Comparison of ENCODE assay signal across 1 cellular context in the genomic region with DNA sequence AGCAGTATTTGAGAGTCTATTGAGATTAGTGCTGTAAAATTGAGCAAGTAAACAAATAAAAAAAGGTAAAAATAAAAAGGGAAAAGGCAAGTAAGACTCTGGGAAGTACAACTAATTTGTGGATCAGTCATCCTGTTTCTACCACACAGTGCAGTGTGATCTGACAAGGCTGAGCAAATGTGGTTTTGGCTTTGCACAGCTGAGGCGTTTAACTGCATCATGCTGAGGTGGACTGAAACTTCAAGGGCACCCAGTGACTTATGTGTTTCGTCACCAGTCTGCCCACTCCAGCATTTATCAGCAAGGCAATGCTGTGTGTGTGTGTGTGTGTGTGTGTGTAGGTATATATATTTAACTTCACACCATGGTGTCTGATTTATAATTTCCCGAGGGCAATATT.
TF ChIP-seq lines count a peak whose summit lies in the region.

No MANE protein-coding gene starts in this region.

TF ChIP-seq in SK-N-SH, 30 proteins besides CTCF, POLR2A, EP300 and RAD21 (continued from another document):
- no peak for TF ChIP-seq PBX3 (IDR thresholded peaks at IDR 0.05)
- no peak for TF ChIP-seq POLR2AphosphoS5 (IDR thresholded peaks at IDR 0.05; ENCODE audit: low read depth, low read length)
- no peak for TF ChIP-seq RFX5 (IDR thresholded peaks at IDR 0.05; ENCODE audit: low read length)
- TF ChIP-seq, protein P1, sequence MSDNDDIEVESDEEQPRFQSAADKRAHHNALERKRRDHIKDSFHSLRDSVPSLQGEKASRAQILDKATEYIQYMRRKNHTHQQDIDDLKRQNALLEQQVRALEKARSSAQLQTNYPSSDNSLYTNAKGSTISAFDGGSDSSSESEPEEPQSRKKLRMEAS (IDR thresholded peaks at IDR 0.05; ENCODE audit: low read depth) = no peak
- no peak for TF ChIP-seq IRF3 (IDR thresholded peaks at IDR 0.05; ENCODE audit: low read depth, low read length)
- no peak for TF ChIP-seq JUND (IDR thresholded peaks at IDR 0.05)
TF ChIP-seq in SK-N-SH: peak in this region for 0.
